1 cellular context compared by ENCODE assay signal in genomic region chr13:25288966-25289365, GRCh38.
A peak's percentile ranks its signal among the peaks of the same experiment; 100 is the strongest.
TF ChIP-seq lines count a peak whose summit lies in the region.

No MANE protein-coding gene starts in this region.

TF ChIP-seq in HEK293, 187 proteins besides CTCF, POLR2A, EP300 and RAD21:
- no peak for TF ChIP-seq ZNF16 (tag by site-specific recombination; IDR thresholded peaks at IDR 0.05; ENCODE audit: low read depth)
- TF ChIP-seq PRDM1 (tag by site-specific recombination; IDR thresholded peaks at IDR 0.05), result 0 out of 2 replicates have a peak, but pooled peaks have one; percentile 17
